Comparison of ENCODE assay signal across 9 cellular contexts in genomic region chr17:56595831-56596740, GRCh38. TPM values are rescaled to one million over a fixed set of nuclear protein-coding genes. Genes with fewer than 3 reads are reported as not detected.
DNase-seq lines count a peak whose midpoint lies in the region; ATAC-seq and TF ChIP-seq lines count a peak whose summit lies in the region.
"Had no signal": no experiment of that assay in that cellular context is flagged by ENCODE, and none has a peak within 500 bp of the region (broad histone marks: within the 10 kb centered on the region; RNA-seq: fewer than 3 reads in every experiment).

No MANE protein-coding gene starts in this region.

- no peak overlapping the region for H3K27ac Mint-ChIP-seq in progenitor cell of endocrine pancreas

- TF ChIP-seq CTCF in dorsolateral prefrontal cortex (IDR thresholded peaks at IDR 0.05 in 54 of 56, conservative IDR thresholded peaks at IDR 0.05 in 2 of 56; ENCODE audit: low read depth in 1 of 56, partially characterized antibody in 56 of 56) (no peak), progenitor cell of endocrine pancreas (IDR thresholded peaks at IDR 0.05; ENCODE audit: unreplicated experiment) (no peak), testis (IDR thresholded peaks at IDR 0.05) (no peak)

- H3K36me3 ChIP-seq in testis (ENCODE audit: low read depth, missing control alignments) = no peaks in the 10 kb centered on the region

- no peaks in the 10 kb centered on the region for H3K36me3 Mint-ChIP-seq in progenitor cell of endocrine pancreas (ENCODE audit: insufficient read depth)

- H3K4me1 ChIP-seq in testis = peaks cover 19% of the 10 kb centered on the region

- H3K4me1 Mint-ChIP-seq in progenitor cell of endocrine pancreas (ENCODE audit: low read depth) = peaks cover 13% of the 10 kb centered on the region

- H3K27ac ChIP-seq in dorsolateral prefrontal cortex = no peak overlapping the region
- no peak overlapping the region for H3K27ac ChIP-seq in testis
- H3K27ac ChIP-seq: epithelial cell of prostate had no signal

- H3K9me3 ChIP-seq in testis = no peaks in the 10 kb centered on the region

- TF ChIP-seq POLR2A in testis (IDR thresholded peaks at IDR 0.05) = no peak

- H3K27me3 ChIP-seq in dorsolateral prefrontal cortex = peaks cover 0 to 73% (median 42%) of the 10 kb centered on the region in 45 donors
- no peaks in the 10 kb centered on the region for H3K27me3 ChIP-seq in testis

- peak overlapping the region; percentile 52 for H3K4me3 Mint-ChIP-seq in progenitor cell of endocrine pancreas (ENCODE audit: low read depth)

- H3K27me3 Mint-ChIP-seq in progenitor cell of endocrine pancreas = peaks cover 68% of the 10 kb centered on the region

- peak; percentile 47 for DNase-seq in Daoy (ENCODE audit: low read depth)
- peak; percentile 31 for DNase-seq in NCI-H2171 treated with DMSO at 0.1 percent for 48 hours (lab: John Stamatoyannopoulos, UW)
- DNase-seq in dorsolateral prefrontal cortex = no peak
- no peak for DNase-seq in progenitor cell of endocrine pancreas (ENCODE audit: low spot score, unreplicated experiment)
- no peak for DNase-seq in testis
- DNase-seq in NCI-H345 treated with DMSO at 0.1 percent for 48 hours (lab: John Stamatoyannopoulos, UW; ENCODE audit: unreplicated experiment) = no peak

- ATAC-seq in HG03045 (IDR thresholded peaks at IDR 0.05; ENCODE audit: unreplicated experiment) (no peak), HG03097 (IDR thresholded peaks at IDR 0.05; ENCODE audit: low FRiP score, unreplicated experiment) (no peak)

- intact Hi-C loops in dorsolateral prefrontal cortex (cut with DNase I) = no loop called here
- intact Hi-C loops in testis (cut with DNase I; ENCODE audit: low total_unique reads) = loop anchor here (10.0 kb wide), 1 partner anchor 119 kb away; no protein-coding TSS in a partner anchor

- WGBS in testis, 2 donors = 0 to 1% methylated on average over 12 to 45 of the region's 45 CpGs

- H3K4me3 ChIP-seq in dorsolateral prefrontal cortex (peak overlapping the region in 45 of 59 donors; percentile 5 to 74 (median 34)), testis (peak overlapping the region in 1 of 2 donors; percentile 52)

- H3K9me3 Mint-ChIP-seq in progenitor cell of endocrine pancreas (ENCODE audit: low read depth) = no peaks in the 10 kb centered on the region

RNA-seq across cellular contexts. Expression of gene NOG, which starts 2.6 kb away (rescaled TPM):
- total RNA-seq in Daoy (2014; rRNA removed; shearing (Covaris generic)) = 0.92 and 1.4 TPM in 2 replicates
- total RNA-seq in dorsolateral prefrontal cortex (1 to 10 TPM in 119 of 120 experiments, under 1 TPM in 1; 0.53 to 7.5 (median 2.8) TPM), progenitor cell of endocrine pancreas (0.24 and 0.55 TPM in 2 replicates), testis (1 to 10 TPM; 5.2 to 6.1 TPM)
- polyA plus RNA-seq in testis (ENCODE audit: insufficient read depth, low read depth, low replicate concordance) = 0.92 TPM

Comparison
In these comparisons a context has a peak if more than half of its experiments do, and no peak if none do; other contexts are left out.
1. DNase-seq: peak in Daoy (single experiment) and NCI-H2171 treated with DMSO at 0.1 percent for 48 hours (single experiment); none in dorsolateral prefrontal cortex (0 of 10), progenitor cell of endocrine pancreas (single experiment), testis (single experiment) and NCI-H345 treated with DMSO at 0.1 percent for 48 hours (single experiment).